In genomic region chr7:64625114-64626082, GRCh38 we compare ENCODE assay signal across 8 cellular contexts. TPM values are rescaled to one million over a fixed set of nuclear protein-coding genes. Genes with fewer than 3 reads are reported as not detected.
DNase-seq lines count a peak whose midpoint lies in the region; TF ChIP-seq lines count a peak whose summit lies in the region.
"Had no signal": no experiment of that assay in that cellular context is flagged by ENCODE, and none has a peak within 500 bp of the region (broad histone marks: within the 10 kb centered on the region; RNA-seq: fewer than 3 reads in every experiment).

No MANE protein-coding gene starts in this region.

- H3K4me3 ChIP-seq in GM12865 (ENCODE audit: low read depth, low read length) (no peak overlapping the region), HL-60 (replicated peaks; ENCODE audit: insufficient read depth, low read length) (no peak overlapping the region)
- H3K4me3 ChIP-seq: SK-N-MC had no signal

- TF ChIP-seq CTCF in GM12865 (IDR thresholded peaks at IDR 0.05; ENCODE audit: insufficient read depth, low read depth, low read length, missing control alignments) (peak; percentile 41), HL-60 (IDR thresholded peaks at IDR 0.05; ENCODE audit: insufficient read depth, low read length) (peak; percentile 32)

- in situ Hi-C loops in T47D (cut with HindIII; ENCODE audit: low pct_unique_long_range_greater_than_20kb, low sequenced_read_pairs): no loop called here

- no peaks in the 10 kb centered on the region for H3K27me3 ChIP-seq in HL-60 (ENCODE audit: insufficient read depth, poor library complexity, severe bottlenecking)

- DNase-seq in GM12865 (ENCODE audit: low read depth) (peak; percentile 6), HL-60 (ENCODE audit: low read depth in 1 of 2, low spot score in 1 of 2) (no peak), T47D (ENCODE audit: low read depth in 1 of 2, low spot score in 1 of 2) (peak; percentile 20 to 66), occipital lobe (lab: John Stamatoyannopoulos, UW) (peak; percentile 2), NCI-H2081 treated with DMSO at 0.1 percent for 48 hours (lab: John Stamatoyannopoulos, UW) (no peak), putamen (ENCODE audit: low spot score) (no peak)
- DNase-seq in activated CD8-positive, alpha-beta memory T cell treated with anti-CD3 and anti-CD28 coated beads for 24 hours: no peak

- no peak overlapping the region for H3K27ac ChIP-seq in HL-60 (replicated peaks)
- H3K27ac ChIP-seq: SK-N-MC had no signal

RNA-seq across cellular contexts. Expression of gene ZNF107, which starts 40.5 kb away (rescaled TPM):
- total RNA-seq in occipital lobe: 15.0 TPM

Comparison
In these comparisons a context has a peak if more than half of its experiments do, and no peak if none do; other contexts are left out.
1. DNase-seq: peak in GM12865 (single experiment), T47D (2 of 2) and occipital lobe (single experiment); none in HL-60 (0 of 2), activated CD8-positive, alpha-beta memory T cell treated with anti-CD3 and anti-CD28 coated beads for 24 hours (single experiment), NCI-H2081 treated with DMSO at 0.1 percent for 48 hours (single experiment) and putamen (single experiment).